8 cellular contexts compared by ENCODE assay signal in the genomic region with DNA sequence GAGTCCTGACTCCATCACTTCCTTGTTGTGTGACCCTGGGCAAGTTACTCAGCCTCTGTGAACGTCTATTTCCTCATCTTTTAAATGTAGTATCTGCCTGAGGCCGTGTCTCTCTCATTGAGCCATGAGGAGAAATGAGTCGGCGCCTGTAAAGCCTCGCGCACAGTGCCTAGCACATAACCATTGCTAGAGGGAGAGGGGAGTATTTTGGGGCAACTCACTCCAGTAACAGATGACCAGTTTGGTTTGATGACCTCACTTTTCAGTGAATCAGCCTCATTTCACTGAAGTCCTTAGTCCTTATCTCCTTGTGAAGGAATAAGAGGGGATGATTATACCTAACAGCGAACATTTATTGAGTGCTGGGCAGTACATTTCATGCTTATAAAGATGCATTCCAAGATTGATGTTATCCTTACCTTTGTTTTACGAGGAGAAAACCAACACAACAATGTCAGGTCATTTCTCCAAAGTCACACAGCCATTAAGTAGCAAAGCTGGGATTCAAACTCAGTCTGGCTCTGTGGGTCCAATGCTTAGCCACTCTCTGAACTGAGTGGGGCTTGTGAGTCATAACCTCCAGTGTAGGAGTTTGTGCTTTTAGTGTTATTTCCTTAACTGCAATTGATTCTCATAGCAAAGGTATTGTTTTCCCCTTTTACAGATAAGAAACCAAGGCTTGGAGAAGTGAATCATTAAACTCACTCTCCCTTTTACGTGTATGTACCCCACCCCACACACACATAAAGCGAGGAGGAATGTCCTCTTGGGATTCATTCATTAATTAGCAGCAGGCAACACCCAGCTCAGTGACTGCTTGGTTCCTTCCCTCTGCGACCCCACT.
DNase-seq lines count a peak whose midpoint lies in the region; ATAC-seq lines count a peak whose summit lies in the region.

No MANE protein-coding gene starts in this region.

- ATAC-seq in HG03354 (IDR thresholded peaks at IDR 0.05; ENCODE audit: poor library complexity, severe bottlenecking, unreplicated experiment) (no peak), GM21717 (IDR thresholded peaks at IDR 0.05; ENCODE audit: unreplicated experiment) (no peak)

- DNase-seq in stimulated activated CD4-positive, alpha-beta T cell treated with anti-CD3 and anti-CD28 coated beads, Interleukin-12 subunit alpha, Interleukin-12 subunit beta, amount 100 ng/mL, for 48 hours (ENCODE audit: low read depth in 2 of 3, low spot score in 1 of 3): peak; percentile 45 to 65 (median 61)
- no peak for DNase-seq in stimulated activated CD4-positive, alpha-beta T cell treated with anti-CD3 and anti-CD28 coated beads, Interleukin-12 subunit alpha, Interleukin-12 subunit beta, amount 100 ng/mL, for 4 hours
- DNase-seq in SIG-M5 treated with dmso at 0.1 percent for 504 hours (lab: John Stamatoyannopoulos, UW; ENCODE audit: unreplicated experiment) (peak; percentile 87), fibroblast of gingiva (ENCODE audit: low read depth) (peak; percentile 21), NCI-H1930 (lab: John Stamatoyannopoulos, UW) (no peak)
- DNase-seq in stimulated activated CD8-positive, alpha-beta memory T cell treated with anti-CD3 and anti-CD28 coated beads, Interleukin-2, amount 100 ng/mL, for 48 hours (ENCODE audit: low read depth in 2 of 2): peak; percentile 35 to 53

Comparison
In these comparisons a context has a peak if more than half of its experiments do, and no peak if none do; other contexts are left out.
1. DNase-seq: peak in stimulated activated CD4-positive, alpha-beta T cell treated with anti-CD3 and anti-CD28 coated beads, Interleukin-12 subunit alpha, Interleukin-12 subunit beta, amount 100 ng/mL, for 48 hours (3 of 3), SIG-M5 treated with dmso at 0.1 percent for 504 hours (single experiment), fibroblast of gingiva (single experiment) and stimulated activated CD8-positive, alpha-beta memory T cell treated with anti-CD3 and anti-CD28 coated beads, Interleukin-2, amount 100 ng/mL, for 48 hours (2 of 2); none in stimulated activated CD4-positive, alpha-beta T cell treated with anti-CD3 and anti-CD28 coated beads, Interleukin-12 subunit alpha, Interleukin-12 subunit beta, amount 100 ng/mL, for 4 hours (single experiment) and NCI-H1930 (0 of 2).